In the genomic region with DNA sequence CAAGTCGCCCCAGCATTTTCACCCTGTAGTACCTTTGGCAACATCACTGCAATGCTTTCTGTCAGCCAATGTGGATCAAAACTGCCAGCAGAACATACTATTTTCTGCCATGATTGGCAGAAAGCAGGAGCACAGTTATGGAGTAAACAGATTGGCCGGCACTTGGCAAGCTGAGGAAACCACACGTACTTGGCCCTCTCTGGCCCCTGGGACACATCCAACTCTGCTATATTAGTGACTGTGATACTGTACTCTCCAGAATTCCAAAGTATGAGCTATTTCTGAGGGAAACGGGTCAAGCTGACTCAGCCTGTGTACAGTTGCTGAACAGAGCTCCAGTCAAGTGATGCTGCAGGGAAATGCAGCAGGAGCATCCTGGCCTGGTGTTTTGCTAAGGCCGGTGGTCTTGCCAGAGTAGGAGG, we compare ENCODE assay signal across 10 cellular contexts. TPM values are rescaled to one million over a fixed set of nuclear protein-coding genes. Genes with fewer than 3 reads are reported as not detected.
A peak's percentile ranks its signal among the peaks of the same experiment; 100 is the strongest.
DNase-seq lines count a peak whose midpoint lies in the region; ATAC-seq and TF ChIP-seq lines count a peak whose summit lies in the region.
"Had no signal": no experiment of that assay in that cellular context is flagged by ENCODE, and none has a peak within 500 bp of the region (broad histone marks: within the 10 kb centered on the region; RNA-seq: fewer than 3 reads in every experiment).

No MANE protein-coding gene starts in this region.

- TF ChIP-seq CTCF in right atrium auricular region (IDR thresholded peaks at IDR 0.05) = no peak
- no peak for TF ChIP-seq CTCF in brain (conservative IDR thresholded peaks at IDR 0.05)

- H3K27me3 ChIP-seq in right atrium auricular region = no peaks in the 10 kb centered on the region
- H3K27me3 ChIP-seq: sigmoid colon had no signal

- no peak overlapping the region for H3K4me3 ChIP-seq in right atrium auricular region
- H3K4me3 ChIP-seq: sigmoid colon had no signal

- no peak overlapping the region for H3K27ac ChIP-seq in right atrium auricular region
- H3K27ac ChIP-seq: sigmoid colon had no signal

- no peak for DNase-seq in Right ventricle myocardium inferior (ENCODE audit: missing footprints)
- DNase-seq in right atrium auricular region (ENCODE audit: low spot score) = no peak
- DNase-seq in iris pigment epithelial cell (ENCODE audit: low read depth) = peak; percentile 96
- DNase-seq in activated effector memory CD4-positive, alpha-beta T cell treated with Interleukin-2 at 50 U/mL for 16 hours = no peak
- no peak for DNase-seq in HT-29 (ENCODE audit: low spot score)
- DNase-seq: sigmoid colon; stimulated activated CD8-positive, alpha-beta memory T cell treated with anti-CD3 and anti-CD28 coated beads, Interleukin-4, amount 100 ng/mL, for 48 hours had no signal

- H3K27me3 Mint-ChIP-seq in brain = peaks cover 5% of the 10 kb centered on the region

- H3K4me1 ChIP-seq in right atrium auricular region = peaks cover 0 to 13% of the 10 kb centered on the region in 2 donors

- no peaks in the 10 kb centered on the region for H3K36me3 ChIP-seq in right atrium auricular region
- H3K36me3 ChIP-seq: sigmoid colon had no signal

- no peaks in the 10 kb centered on the region for H3K36me3 Mint-ChIP-seq in brain

- H3K27ac Mint-ChIP-seq in brain = peak overlapping the region in 4 of 5 experiments; percentile 25 to 79 (median 64)

- intact Hi-C loops in Right ventricle myocardium inferior (cut with DNase I) = no loop called here

- peak overlapping the region in 1 of 5 experiments; percentile 50 for H3K4me3 Mint-ChIP-seq in brain

- H3K4me1 Mint-ChIP-seq in brain = peaks cover 16% of the 10 kb centered on the region

- peaks cover 0 to 36% (median 10%) of the 10 kb centered on the region in 5 experiments for H3K9me3 Mint-ChIP-seq in brain

- ATAC-seq in Right ventricle myocardium inferior (peak; percentile 93), HG03108 (IDR thresholded peaks at IDR 0.05; ENCODE audit: unreplicated experiment) (no peak), HG03521 (IDR thresholded peaks at IDR 0.05; ENCODE audit: unreplicated experiment) (no peak)

- H3K9me3 ChIP-seq in right atrium auricular region = no peaks in the 10 kb centered on the region

RNA-seq across cellular contexts. Expression of a gene that starts 39.8 kb away (rescaled TPM):
- total RNA-seq in Right ventricle myocardium inferior = 6.2 TPM
- 10 to 100 TPM in 1 of 2 donors, 1 to 10 TPM in 1; 6.7 to 10.6 TPM for total RNA-seq in right atrium auricular region
- polyA plus RNA-seq in brain (ENCODE audit: insufficient read depth, low read depth, low replicate concordance) = 37.2 TPM
- total RNA-seq in HT-29 (2014; rRNA removed; shearing (Covaris generic)) = 14.3 and 19.9 TPM in 2 replicates
